Comparison of ENCODE assay signal across 24 cellular contexts in genomic region chr5:81520769-81521168, GRCh38.
DNase-seq lines count a peak whose midpoint lies in the region; ATAC-seq, FAIRE-seq and TF ChIP-seq lines count a peak whose summit lies in the region.
"Had no signal": no experiment of that assay in that cellular context is flagged by ENCODE, and none has a peak within 500 bp of the region (broad histone marks: within the 10 kb centered on the region; RNA-seq: fewer than 3 reads in every experiment).

No MANE protein-coding gene starts in this region.

- ATAC-seq in HepG2: no peak
- ATAC-seq in right lobe of liver: no peak
- ATAC-seq: GM23338, HCT116 had no signal

- H3K36me3 ChIP-seq in HepG2 (replicated peaks in 1 of 2; ENCODE audit: control insufficient read depth in 1 of 2, insufficient read depth in 2 of 2, low read length in 2 of 2) (no peaks in the 10 kb centered on the region), right lobe of liver (no peaks in the 10 kb centered on the region), Karpas-422 (ENCODE audit: insufficient read depth, low read length) (no peaks in the 10 kb centered on the region), astrocyte (ENCODE audit: insufficient read depth, low read length) (no peaks in the 10 kb centered on the region), kidney (ENCODE audit: control insufficient read depth in 1 of 2, insufficient read depth in 2 of 2, low read length in 2 of 2) (no peaks in the 10 kb centered on the region), spleen (no peaks in the 10 kb centered on the region)
- H3K36me3 ChIP-seq: BE2C; BLaER1 treated with 17β-estradiol and CSF1 and Interleukin-3, amounts not matched to agents 10 nM and 100 nM had no signal

- TF ChIP-seq RAD21 in HepG2 (CRISPR knock-in tag; IDR thresholded peaks at IDR 0.05): no peak

- H3K27me3 ChIP-seq in HepG2 (ENCODE audit: control insufficient read depth in 1 of 2, insufficient read depth in 2 of 2, low read length in 2 of 2) (no peaks in the 10 kb centered on the region), right lobe of liver (no peaks in the 10 kb centered on the region), Karpas-422 (ENCODE audit: low read length) (no peaks in the 10 kb centered on the region), astrocyte (ENCODE audit: insufficient read depth, low read length) (no peaks in the 10 kb centered on the region), spleen (replicated peaks in 1 of 7) (no peaks in the 10 kb centered on the region)
- H3K27me3 ChIP-seq: BE2C; BLaER1 treated with 17β-estradiol and CSF1 and Interleukin-3, amounts not matched to agents 10 nM and 100 nM had no signal

- TF ChIP-seq EP300 in HepG2 (IDR thresholded peaks at IDR 0.05; ENCODE audit: low read depth in 2 of 2, low read length in 2 of 2) (no peak), HepG2 (CRISPR knock-in tag; IDR thresholded peaks at IDR 0.05; ENCODE audit: borderline replicate concordance) (no peak)

- H4K20me1 ChIP-seq in HepG2 (ENCODE audit: insufficient read depth, low read length) (no peaks in the 10 kb centered on the region), Karpas-422 (ENCODE audit: insufficient read depth, low read depth, low read length) (no peaks in the 10 kb centered on the region), astrocyte (ENCODE audit: insufficient read depth, low read length) (no peaks in the 10 kb centered on the region)
- H4K20me1 ChIP-seq: BLaER1 treated with 17β-estradiol and CSF1 and Interleukin-3, amounts not matched to agents 10 nM and 100 nM had no signal

- H3K4me1 ChIP-seq in HepG2 (ENCODE audit: insufficient read depth, low read length): no peaks in the 10 kb centered on the region
- H3K4me1 ChIP-seq in right lobe of liver: no peaks in the 10 kb centered on the region
- H3K4me1 ChIP-seq in Karpas-422 (ENCODE audit: low read length): peaks cover 87% of the 10 kb centered on the region
- no peaks in the 10 kb centered on the region for H3K4me1 ChIP-seq in astrocyte (ENCODE audit: insufficient read depth, low read length)
- H3K4me1 ChIP-seq in kidney (ENCODE audit: control insufficient read depth in 1 of 2, insufficient read depth in 1 of 2, low read depth in 1 of 2, low read length in 2 of 2): no peaks in the 10 kb centered on the region
- peaks cover 0 to 8% (median 0%) of the 10 kb centered on the region in 6 donors for H3K4me1 ChIP-seq in spleen
- H3K4me1 ChIP-seq: BE2C had no signal

- H3K4me3 ChIP-seq in HepG2 (replicated peaks in 1 of 3; ENCODE audit: insufficient read depth in 1 of 3, low read depth in 2 of 3, low read length in 3 of 3): no peak overlapping the region
- H3K4me3 ChIP-seq in right lobe of liver: no peak overlapping the region
- H3K4me3 ChIP-seq in Karpas-422 (ENCODE audit: low read length): no peak overlapping the region
- no peak overlapping the region for H3K4me3 ChIP-seq in astrocyte (ENCODE audit: insufficient read depth, low read depth, low read length)
- no peak overlapping the region for H3K4me3 ChIP-seq in kidney (ENCODE audit: low read length in 2 of 2)
- H3K4me3 ChIP-seq in spleen: no peak overlapping the region
- H3K4me3 ChIP-seq: BLaER1 treated with 17β-estradiol and CSF1 and Interleukin-3, amounts not matched to agents 10 nM and 100 nM; GM23338 had no signal

- H3K27ac Mint-ChIP-seq in astrocyte (ENCODE audit: unreplicated experiment): no peak overlapping the region
- H3K27ac Mint-ChIP-seq: CD14-positive monocyte; CD4-positive, alpha-beta T cell; CD8-positive, alpha-beta memory T cell; GM23338; H9 had no signal

- intact Hi-C loops in HepG2 (cut with micrococcal nuclease; ENCODE audit: unreplicated experiment): no loop called here
- intact Hi-C loops in right lobe of liver (cut with DNase I): no loop called here
- intact Hi-C loops in kidney (cut with DNase I): no loop called here
- intact Hi-C loops in spleen (cut with DNase I; ENCODE audit: low total_unique reads): no loop called here

- TF ChIP-seq POLR2A in HepG2 (IDR thresholded peaks at IDR 0.05; ENCODE audit: insufficient read depth in 1 of 2, low read depth in 2 of 2, low read length in 2 of 2) (no peak), right lobe of liver (IDR thresholded peaks at IDR 0.05) (no peak), spleen (IDR thresholded peaks at IDR 0.05) (no peak)

- H3K4me3 Mint-ChIP-seq in astrocyte (ENCODE audit: unreplicated experiment): no peak overlapping the region
- H3K4me3 Mint-ChIP-seq: CD14-positive monocyte; CD4-positive, alpha-beta T cell; CD8-positive, alpha-beta memory T cell; GM23338; H9 had no signal

- in situ Hi-C loops in HepG2 (cut with HindIII; ENCODE audit: extremely low pct_ligation_motif_present, low pct_unique_long_range_greater_than_20kb): loop anchor here (25.0 kb wide), 1 partner anchor 317 kb away; no protein-coding TSS in a partner anchor

- no peak for TF ChIP-seq CTCF in HepG2 (CRISPR knock-in tag; IDR thresholded peaks at IDR 0.05)
- no peak for TF ChIP-seq CTCF in right lobe of liver (IDR thresholded peaks at IDR 0.05)
- TF ChIP-seq CTCF in astrocyte (IDR thresholded peaks at IDR 0.05; ENCODE audit: insufficient read depth, low read depth, low read length): no peak
- no peak for TF ChIP-seq CTCF in kidney (IDR thresholded peaks at IDR 0.05; ENCODE audit: borderline replicate concordance, extremely low read depth, insufficient read depth)
- TF ChIP-seq CTCF in spleen (IDR thresholded peaks at IDR 0.05 in 8 of 11, conservative IDR thresholded peaks at IDR 0.05 in 3 of 11): no peak

- H3K27me3 Mint-ChIP-seq in astrocyte (ENCODE audit: low read depth, unreplicated experiment): no peaks in the 10 kb centered on the region
- H3K27me3 Mint-ChIP-seq: CD4-positive, alpha-beta T cell had no signal

- no peaks in the 10 kb centered on the region for H3K79me2 ChIP-seq in HepG2 (ENCODE audit: insufficient read depth, low read length)
- H3K79me2 ChIP-seq in Karpas-422 (ENCODE audit: low read length): peaks cover 79% of the 10 kb centered on the region
- no peaks in the 10 kb centered on the region for H3K79me2 ChIP-seq in astrocyte (ENCODE audit: insufficient read depth, low read length)

- H3K9me3 Mint-ChIP-seq in astrocyte (ENCODE audit: unreplicated experiment): no peaks in the 10 kb centered on the region
- H3K9me3 Mint-ChIP-seq: CD14-positive monocyte; CD4-positive, alpha-beta T cell; CD8-positive, alpha-beta memory T cell; GM23338; H9 had no signal

- no peaks in the 10 kb centered on the region for H3K9me3 ChIP-seq in HepG2 (ENCODE audit: low read length)
- no peaks in the 10 kb centered on the region for H3K9me3 ChIP-seq in right lobe of liver
- no peaks in the 10 kb centered on the region for H3K9me3 ChIP-seq in Karpas-422 (ENCODE audit: low read length)
- H3K9me3 ChIP-seq in astrocyte (ENCODE audit: insufficient read depth, low read depth, low read length): no peaks in the 10 kb centered on the region
- H3K9me3 ChIP-seq in kidney (ENCODE audit: control insufficient read depth in 1 of 2, low read length in 2 of 2): no peaks in the 10 kb centered on the region
- no peaks in the 10 kb centered on the region for H3K9me3 ChIP-seq in spleen
- H3K9me3 ChIP-seq: BE2C; BLaER1 treated with 17β-estradiol and CSF1 and Interleukin-3, amounts not matched to agents 10 nM and 100 nM had no signal

- CTCF ChIA-PET in HepG2 (lab: Yijun Ruan, JAX; ENCODE audit: low intra/inter-chr PET ratio, low total read pairs): no interaction called here

- no TSS peak for BruUV-seq in HepG2 (replicated peaks; lab: Mats Ljungman, UMichigan)

- no peak overlapping the region for H3K9ac ChIP-seq in HepG2 (ENCODE audit: insufficient read depth, low read depth, low read length)
- H3K9ac ChIP-seq in Karpas-422 (ENCODE audit: low read length): no peak overlapping the region
- no peak overlapping the region for H3K9ac ChIP-seq in astrocyte (ENCODE audit: low read length)
- H3K9ac ChIP-seq in kidney (ENCODE audit: low read length in 2 of 2): no peak overlapping the region
- H3K9ac ChIP-seq: BLaER1 treated with 17β-estradiol and CSF1 and Interleukin-3, amounts not matched to agents 10 nM and 100 nM had no signal

- H3K4me1 Mint-ChIP-seq in astrocyte (ENCODE audit: low read depth, unreplicated experiment): peaks cover 12% of the 10 kb centered on the region
- H3K4me1 Mint-ChIP-seq: CD8-positive, alpha-beta memory T cell had no signal

- H3K4me2 ChIP-seq in HepG2 (ENCODE audit: low read depth, low read length) (no peak overlapping the region), Karpas-422 (ENCODE audit: low read depth, low read length, poor library complexity, severe bottlenecking) (no peak overlapping the region), astrocyte (ENCODE audit: low read length) (no peak overlapping the region)
- H3K4me2 ChIP-seq: BLaER1 treated with 17β-estradiol and CSF1 and Interleukin-3, amounts not matched to agents 10 nM and 100 nM; GM23338 had no signal

- FAIRE-seq in HepG2 (lab: Jason Lieb, UNC) (no peak), astrocyte (lab: Jason Lieb, UNC) (peak; percentile 17), kidney (lab: Jason Lieb, UNC) (peak; percentile 8)
- FAIRE-seq: GM12891, GM18507 had no signal

- no peak for DNase-seq in HepG2 (ENCODE audit: low spot score)
- DNase-seq in right lobe of liver: no peak
- no peak for DNase-seq in Karpas-422
- DNase-seq in astrocyte (ENCODE audit: low read depth): no peak
- no peak for DNase-seq in kidney
- DNase-seq in NCI-H2227 (lab: John Stamatoyannopoulos, UW; ENCODE audit: unreplicated experiment): no peak
- no peak for DNase-seq in spleen
- no peak for DNase-seq in T-helper 1 cell
- DNase-seq: ACHN; AML-193; BE2C; CD4-positive, alpha-beta T cell; CD8-positive, alpha-beta memory T cell; DMS53; DMS79 treated with DMSO at 0.1 percent for 48 hours; GF-D8; H9 had no signal

- H2AFZ ChIP-seq in HepG2 (ENCODE audit: low read length) (no peak overlapping the region), Karpas-422 (ENCODE audit: low read length) (no peak overlapping the region), astrocyte (ENCODE audit: low read depth, low read length) (no peak overlapping the region)
- H2AFZ ChIP-seq: GM23338 had no signal

- POLR2A ChIA-PET in HepG2 (lab: Yijun Ruan, JAX): no interaction called here

- H3K9me2 ChIP-seq in Karpas-422 (replicated peaks; ENCODE audit: insufficient read depth, low read length): no peaks in the 10 kb centered on the region

- H3K36me3 Mint-ChIP-seq in astrocyte (ENCODE audit: low read depth, unreplicated experiment): peaks cover 3% of the 10 kb centered on the region
- H3K36me3 Mint-ChIP-seq: CD14-positive monocyte; CD8-positive, alpha-beta memory T cell had no signal

- no peak overlapping the region for H3K27ac ChIP-seq in HepG2 (ENCODE audit: extremely low read length, insufficient read depth, low read length)
- no peak overlapping the region for H3K27ac ChIP-seq in right lobe of liver
- peak overlapping the region; percentile 88 for H3K27ac ChIP-seq in Karpas-422 (ENCODE audit: low read length)
- no peak overlapping the region for H3K27ac ChIP-seq in astrocyte (ENCODE audit: low read depth, low read length)
- no peak overlapping the region for H3K27ac ChIP-seq in kidney (ENCODE audit: low read depth in 2 of 2, low read length in 2 of 2)
- H3K27ac ChIP-seq in spleen: no peak overlapping the region
- H3K27ac ChIP-seq: 22Rv1; BLaER1 treated with 17β-estradiol and CSF1 and Interleukin-3, amounts not matched to agents 10 nM and 100 nM had no signal

TF ChIP-seq in HepG2, 621 proteins besides CTCF, POLR2A, EP300 and RAD21 (continues in another document):
- TF ChIP-seq ZKSCAN5 (CRISPR knock-in tag; IDR thresholded peaks at IDR 0.05): no peak
- TF ChIP-seq ZNF766 (CRISPR knock-in tag; IDR thresholded peaks at IDR 0.05; ENCODE audit: borderline replicate concordance): no peak
